In the genomic region with DNA sequence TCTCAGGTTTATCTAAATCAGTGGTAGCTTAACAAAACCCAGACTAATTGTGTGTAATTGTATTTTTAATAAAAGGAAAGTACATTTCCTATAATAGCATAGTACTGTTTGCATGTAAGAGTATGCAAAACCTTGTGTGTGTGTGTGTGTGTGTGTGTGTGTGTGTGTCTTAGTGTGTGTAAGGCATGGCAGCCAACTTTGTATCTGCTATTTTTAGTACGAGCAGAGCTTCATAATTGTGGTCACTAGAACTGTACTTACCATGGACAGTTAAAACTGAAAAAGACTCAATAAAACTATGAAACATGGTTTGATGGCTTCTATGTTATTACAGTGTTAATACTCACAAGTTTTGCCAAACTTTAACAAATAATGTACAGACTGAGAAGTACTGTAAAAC, we compare ENCODE assay signal across 26 cellular contexts.
"Had no signal": no experiment of that assay in that cellular context is flagged by ENCODE, and none has a peak within 500 bp of the region (broad histone marks: within the 10 kb centered on the region; RNA-seq: fewer than 3 reads in every experiment).

No MANE protein-coding gene starts in this region.

- H3K36me3 Mint-ChIP-seq: activated naive CD8-positive, alpha-beta T cell treated with anti-CD3 and anti-CD28 coated beads for 36 hours; brain; mesothelial cell of epicardium had no signal

- DNase-seq: activated CD4-positive, alpha-beta T cell treated with anti-CD3 and anti-CD28 coated beads for 36 hours; activated CD4-positive, CD25-positive, alpha-beta regulatory T cell; activated CD8-positive, alpha-beta T cell treated with anti-CD3 and anti-CD28 coated beads, Interleukin-2, amount 10 ng/mL, durations not matched to agents 7 days and 5 days; activated effector memory CD4-positive, alpha-beta T cell treated with anti-CD3 and anti-CD28 coated beads, Interleukin-2, amount 50 U/mL, for 16 hours; activated naive CD4-positive, alpha-beta T cell treated with anti-CD3 and anti-CD28 coated beads for 36 hours; activated naive CD8-positive, alpha-beta T cell treated with anti-CD3 and anti-CD28 coated beads for 36 hours; adrenal gland; aorta; caudate nucleus; endodermal cell; foreskin keratinocyte; left lung; naive thymus-derived CD4-positive, alpha-beta T cell; ovary; sigmoid colon; stimulated activated CD4-positive, alpha-beta T cell treated with anti-CD3 and anti-CD28 coated beads, Interleukin-15, amount 100 ng/mL, for 24 hours; stimulated activated CD4-positive, alpha-beta T cell treated with anti-CD3 and anti-CD28 coated beads, Interleukin-2, amount 100 ng/mL, for 24 hours; stimulated activated naive B cell treated with anti-CD40 and anti-IgM and Interleukin-4, amounts not matched to agents 10 μg/mL and 1 μg/mL and 100 μg/mL, for 72 hours; stomach; thyroid gland; upper lobe of left lung had no signal

- H3K27ac Mint-ChIP-seq: activated CD4-positive, alpha-beta T cell treated with anti-CD3 and anti-CD28 coated beads for 36 hours; activated CD8-positive, alpha-beta T cell treated with anti-CD3 and anti-CD28 coated beads, Interleukin-2, amount 10 ng/mL, durations not matched to agents 7 days and 5 days; activated naive CD4-positive, alpha-beta T cell treated with anti-CD3 and anti-CD28 coated beads for 36 hours; activated naive CD8-positive, alpha-beta T cell treated with anti-CD3 and anti-CD28 coated beads for 36 hours; brain; endodermal cell; mesothelial cell of epicardium; naive thymus-derived CD4-positive, alpha-beta T cell; progenitor cell of endocrine pancreas; stimulated activated naive B cell treated with anti-CD40 and anti-IgM and Interleukin-4, amounts not matched to agents 10 μg/mL and 1 μg/mL and 100 μg/mL, for 72 hours had no signal

- H3K27ac ChIP-seq: adrenal gland, foreskin keratinocyte, left lung, ovary, sigmoid colon, stomach, thyroid gland, upper lobe of left lung, vagina had no signal

- H3K36me3 ChIP-seq: adrenal gland, left lung, ovary, sigmoid colon, stomach, thyroid gland, vagina had no signal

- H3K27me3 ChIP-seq: adrenal gland, foreskin keratinocyte, left lung, ovary, thyroid gland, upper lobe of left lung, vagina had no signal

- H3K4me3 Mint-ChIP-seq: activated CD4-positive, alpha-beta T cell treated with anti-CD3 and anti-CD28 coated beads for 36 hours; activated CD8-positive, alpha-beta T cell treated with anti-CD3 and anti-CD28 coated beads, Interleukin-2, amount 10 ng/mL, durations not matched to agents 7 days and 5 days; activated naive CD4-positive, alpha-beta T cell treated with anti-CD3 and anti-CD28 coated beads for 36 hours; activated naive CD8-positive, alpha-beta T cell treated with anti-CD3 and anti-CD28 coated beads for 36 hours; endodermal cell; mesothelial cell of epicardium; naive thymus-derived CD4-positive, alpha-beta T cell; stimulated activated naive B cell treated with anti-CD40 and anti-IgM and Interleukin-4, amounts not matched to agents 10 μg/mL and 1 μg/mL and 100 μg/mL, for 72 hours had no signal

- H3K9me3 ChIP-seq: adrenal gland, ovary, sigmoid colon, thyroid gland, upper lobe of left lung, vagina had no signal

- ATAC-seq: activated CD4-positive, alpha-beta T cell treated with anti-CD3 and anti-CD28 coated beads for 36 hours; activated CD8-positive, alpha-beta T cell treated with anti-CD3 and anti-CD28 coated beads, Interleukin-2, amount 10 ng/mL, durations not matched to agents 7 days and 5 days; esophagus mucosa; foreskin keratinocyte; left lung; naive thymus-derived CD4-positive, alpha-beta T cell; stimulated activated naive B cell treated with anti-CD40 and anti-IgM and Interleukin-4, amounts not matched to agents 10 μg/mL and 1 μg/mL and 100 μg/mL, for 72 hours had no signal

- H3K9me3 Mint-ChIP-seq: activated naive CD4-positive, alpha-beta T cell treated with anti-CD3 and anti-CD28 coated beads for 36 hours; activated naive CD8-positive, alpha-beta T cell treated with anti-CD3 and anti-CD28 coated beads for 36 hours; endodermal cell; mesothelial cell of epicardium; naive thymus-derived CD4-positive, alpha-beta T cell; stimulated activated naive B cell treated with anti-CD40 and anti-IgM and Interleukin-4, amounts not matched to agents 10 μg/mL and 1 μg/mL and 100 μg/mL, for 72 hours had no signal

- H3K4me3 ChIP-seq: adrenal gland, left lung, ovary, stomach, thyroid gland, upper lobe of left lung, vagina had no signal

- H3K4me1 ChIP-seq: adrenal gland, thyroid gland had no signal
